Comparison of ENCODE assay signal across 15 cellular contexts in the genomic region with DNA sequence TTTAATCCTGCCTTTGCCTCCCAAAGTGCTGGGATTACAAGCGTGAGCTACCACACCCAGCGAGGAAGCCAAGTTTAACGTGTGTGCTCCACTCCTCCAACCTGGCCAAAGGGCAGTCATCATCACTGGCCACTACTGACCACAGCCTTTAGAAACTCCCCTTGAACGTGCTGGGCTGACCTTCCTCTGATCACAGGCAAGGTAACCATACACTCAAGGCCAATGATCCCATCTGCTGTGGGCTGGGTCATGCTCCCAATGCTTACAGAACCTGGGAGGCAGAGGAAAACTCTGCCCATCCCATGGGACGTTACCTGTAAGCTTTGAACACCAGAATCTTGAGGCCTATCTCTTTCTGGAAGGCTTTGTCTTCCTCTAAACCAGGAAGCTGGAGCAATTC. TPM values are rescaled to one million over a fixed set of nuclear protein-coding genes. Genes with fewer than 3 reads are reported as not detected.
"Had no signal": no experiment of that assay in that cellular context is flagged by ENCODE, and none has a peak within 500 bp of the region (broad histone marks: within the 10 kb centered on the region; RNA-seq: fewer than 3 reads in every experiment).

No MANE protein-coding gene starts in this region.

RNA-seq across cellular contexts. Expression of a gene that starts 51.9 kb away (rescaled TPM):
- total RNA-seq: activated naive CD4-positive, alpha-beta T cell treated with anti-CD3 and anti-CD28 coated beads for 36 hours; activated naive CD4-positive, alpha-beta T cell treated with anti-CD3 and anti-CD28 coated beads, Interleukin-2, amount 50 U/mL, for 72 hours; activated naive CD8-positive, alpha-beta T cell treated with anti-CD3 and anti-CD28 coated beads for 36 hours; activated T-cell treated with anti-CD3 and anti-CD28 coated beads, Interleukin-2, amount 50 U/mL, for 4 hours; activated T-cell treated with anti-CD3 and anti-CD28 coated beads, Interleukin-2, amount 50 U/mL, for 72 hours; activated T-helper 1 cell treated with anti-CD3 and anti-CD28 coated beads, Interleukin-12 subunit alpha, Interleukin-12 subunit beta, Interleukin-2, Interleukin-4 antibody, amounts not matched to agents 30 ng/mL and 10 ng/mL and 1 ng/mL, durations not matched to agents 14 hours and 24 hours and 36 hours; activated T-helper 17 cell treated with anti-CD3 and anti-CD28 coated beads, Interleukin-2, amount 50 U/mL, for 72 hours; activated T-helper 2 cell treated with anti-CD3 and anti-CD28 coated beads, Interferon-gamma antibody, Interleukin-2, Interleukin-4, amounts not matched to agents 10 μg/mL and 5 μg/mL and 100 μg/mL, durations not matched to agents 14 hours and 24 hours and 36 hours; adrenal gland; ascending aorta; astrocyte; body of pancreas; cardiac muscle cell; cardiac septum; cerebellum had no signal
